Comparison of ENCODE assay signal across 10 cellular contexts in the genomic region with DNA sequence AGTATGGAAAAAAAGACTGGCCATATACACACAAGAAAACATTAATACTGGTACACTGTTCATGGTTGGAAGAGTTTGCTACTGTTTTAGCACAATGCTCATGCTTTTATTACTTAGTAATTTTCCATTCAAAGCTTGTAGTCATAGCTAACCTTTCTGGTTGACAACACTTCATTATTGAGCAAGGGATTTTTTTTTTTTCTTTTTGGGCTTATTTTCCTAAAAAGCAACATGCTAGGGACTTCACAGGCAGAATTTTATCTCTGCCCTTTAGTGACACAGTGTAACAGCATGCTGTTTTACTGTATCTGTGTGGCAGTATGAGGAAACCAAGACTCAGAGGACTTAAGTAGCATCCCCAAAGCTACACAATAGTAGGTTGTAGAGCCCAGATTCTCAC. TPM values are rescaled to one million over a fixed set of nuclear protein-coding genes. Genes with fewer than 3 reads are reported as not detected.
DNase-seq lines count a peak whose midpoint lies in the region; ATAC-seq, FAIRE-seq and TF ChIP-seq lines count a peak whose summit lies in the region.
"Had no signal": no experiment of that assay in that cellular context is flagged by ENCODE, and none has a peak within 500 bp of the region (broad histone marks: within the 10 kb centered on the region; RNA-seq: fewer than 3 reads in every experiment).

No MANE protein-coding gene starts in this region.

- H3K36me3 ChIP-seq in mucosa of descending colon (ENCODE audit: low read depth), result no peaks in the 10 kb centered on the region
- H3K36me3 ChIP-seq: pancreas had no signal

- TF ChIP-seq POLR2A in H54 (IDR thresholded peaks at IDR 0.05; ENCODE audit: low read depth, low read length), result no peak

- ATAC-seq in GM18520 (IDR thresholded peaks at IDR 0.05; ENCODE audit: unreplicated experiment) (peak; percentile 49), GM21447 (IDR thresholded peaks at IDR 0.05; ENCODE audit: unreplicated experiment) (peak; percentile 78), HG03432 (IDR thresholded peaks at IDR 0.05; ENCODE audit: unreplicated experiment) (peak; percentile 77), mucosa of descending colon (peak; percentile 59)

- H3K4me3 ChIP-seq in mucosa of descending colon, result no peak overlapping the region
- H3K4me3 ChIP-seq: pancreas had no signal

- H3K9me3 ChIP-seq in mucosa of descending colon, result no peaks in the 10 kb centered on the region
- H3K9me3 ChIP-seq: pancreas had no signal

- intact Hi-C loops in mucosa of descending colon (cut with DNase I, micrococcal nuclease), result no loop called here

- H3K4me1 ChIP-seq in mucosa of descending colon (ENCODE audit: low read depth), result peaks cover 10% of the 10 kb centered on the region
- H3K4me1 ChIP-seq: pancreas had no signal

- TF ChIP-seq CTCF in mucosa of descending colon (IDR thresholded peaks at IDR 0.05), result no peak

- FAIRE-seq in H54 (lab: Jason Lieb, UNC), result no peak
- no peak for FAIRE-seq in frontal cortex (lab: Jason Lieb, UNC)

- DNase-seq in mucosa of descending colon, result no peak
- DNase-seq in H54 (ENCODE audit: insufficient read length, low spot score), result no peak
- DNase-seq in stimulated activated CD4-positive, alpha-beta T cell treated with anti-CD3 and anti-CD28 coated beads, Interleukin-4, amount 100 ng/mL, for 24 hours, result no peak
- DNase-seq in frontal cortex (ENCODE audit: low spot score in 2 of 2), result no peak
- DNase-seq in T-helper 2 cell, result no peak
- DNase-seq: glutamatergic neuron, pancreas had no signal

RNA-seq across cellular contexts. Expression of a gene that starts 58.5 kb away (rescaled TPM):
- total RNA-seq in mucosa of descending colon (10 to 100 TPM; 25.2 to 38.3 (median 36.6) TPM), frontal cortex (27.3 TPM)
